Comparison of ENCODE assay signal across 10 cellular contexts in the genomic region with DNA sequence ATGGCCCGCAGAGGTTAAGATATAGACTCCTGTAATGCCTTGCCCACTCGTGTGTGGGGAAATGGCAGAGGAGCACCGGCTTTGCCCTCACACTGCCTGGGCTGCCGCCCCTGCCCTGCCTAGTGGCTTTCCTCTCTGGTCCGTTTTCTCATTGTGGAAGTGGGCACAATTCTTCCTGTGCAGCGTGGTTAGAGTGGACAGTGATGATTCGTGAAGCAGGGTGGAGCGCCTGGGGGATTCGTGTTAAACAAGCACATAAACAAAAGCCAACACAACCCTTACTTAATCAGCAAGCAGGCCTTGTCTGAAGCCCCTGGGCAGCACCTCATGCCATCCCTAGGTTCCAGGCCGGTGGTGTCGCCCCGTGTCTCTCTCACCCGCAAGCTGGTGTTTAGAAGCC.
DNase-seq lines count a peak whose midpoint lies in the region; ATAC-seq and TF ChIP-seq lines count a peak whose summit lies in the region.
"Had no signal": no experiment of that assay in that cellular context is flagged by ENCODE, and none has a peak within 500 bp of the region (broad histone marks: within the 10 kb centered on the region; RNA-seq: fewer than 3 reads in every experiment).

No MANE protein-coding gene starts in this region.

- CTCF ChIA-PET in Caco-2 (lab: Charles Lee) (no interaction called here), Panc1 (lab: Charles Lee) (no interaction called here)

- H3K4me2 ChIP-seq in skeletal muscle satellite cell (ENCODE audit: low read length): peak overlapping the region; percentile 0

- BruUV-seq in Caco-2 (replicated peaks; lab: Mats Ljungman, UMichigan) (no TSS peak), Panc1 (replicated peaks; lab: Mats Ljungman, UMichigan) (TSS peak; percentile 33)

- H3K4me1 ChIP-seq in Caco-2 (peaks cover 11% of the 10 kb centered on the region; the same call in 1 of the 2 replicates), Panc1 (ENCODE audit: control insufficient read depth, insufficient read depth, low read length) (peaks cover 62% of the 10 kb centered on the region), endodermal cell (ENCODE audit: control insufficient read depth, insufficient read depth, low read length) (peaks cover 3% of the 10 kb centered on the region), skeletal muscle satellite cell (ENCODE audit: control insufficient read depth, insufficient read depth, low read length) (peaks cover 76% of the 10 kb centered on the region)

- H3K4me3 Mint-ChIP-seq in Caco-2 (ENCODE audit: unreplicated experiment) (no peak overlapping the region), endodermal cell (no peak overlapping the region)

- H3K27ac ChIP-seq in Panc1 (ENCODE audit: low read length) (no peak overlapping the region; the same call in 1 of the 2 replicates), endodermal cell (ENCODE audit: low read depth, low read length) (no peak overlapping the region)

- H3K9me3 Mint-ChIP-seq in Caco-2 (ENCODE audit: unreplicated experiment) (no peaks in the 10 kb centered on the region), endodermal cell (no peaks in the 10 kb centered on the region)

- H3K9me3 ChIP-seq in Caco-2 (no peaks in the 10 kb centered on the region), Panc1 (ENCODE audit: control insufficient read depth, insufficient read depth, low read depth, low read length) (no peaks in the 10 kb centered on the region), endodermal cell (ENCODE audit: control insufficient read depth, low read length) (no peaks in the 10 kb centered on the region), skeletal muscle satellite cell (replicated peaks; ENCODE audit: low read length) (peaks cover 4% of the 10 kb centered on the region)

- TF ChIP-seq CTCF in Caco-2 (IDR thresholded peaks at IDR 0.05; ENCODE audit: insufficient read depth in 1 of 2, low read depth in 1 of 2, low read length in 1 of 2, severe bottlenecking in 1 of 2, unreplicated experiment in 1 of 2) (no peak), Panc1 (IDR thresholded peaks at IDR 0.05) (no peak), endodermal cell (conservative IDR thresholded peaks at IDR 0.05) (no peak)

- POLR2A ChIA-PET in Caco-2 (lab: Charles Lee) (interaction anchor here (0.7 kb wide), 1 partner anchor 8 kb away, joined by 10 read pairs; no protein-coding TSS in a partner anchor), Panc1 (lab: Charles Lee) (interaction anchor here (0.7 to 1.1 kb wide), 2 partner anchors 15 to 25 kb away, joined by 4 to 7 read pairs; no protein-coding TSS in a partner anchor)

- H3K27me3 Mint-ChIP-seq in Caco-2 (ENCODE audit: insufficient read depth, unreplicated experiment) (no peaks in the 10 kb centered on the region), endodermal cell (ENCODE audit: insufficient read depth) (no peaks in the 10 kb centered on the region)

- ATAC-seq in Panc1: no peak
- no peak for ATAC-seq in HG03439 (IDR thresholded peaks at IDR 0.05; ENCODE audit: unreplicated experiment)

- H3K27me3 ChIP-seq in Caco-2 (replicated peaks; ENCODE audit: control insufficient read depth, insufficient read depth, low read length) (no peaks in the 10 kb centered on the region), Panc1 (ENCODE audit: control insufficient read depth, insufficient read depth, low read length) (no peaks in the 10 kb centered on the region), endodermal cell (ENCODE audit: control insufficient read depth, insufficient read depth, low read length, poor library complexity, severe bottlenecking) (no peaks in the 10 kb centered on the region), skeletal muscle satellite cell (ENCODE audit: control insufficient read depth, insufficient read depth, low read length) (no peaks in the 10 kb centered on the region)

- peak overlapping the region; percentile 10 for H3K27ac Mint-ChIP-seq in Caco-2 (ENCODE audit: unreplicated experiment)
- peak overlapping the region; percentile 50 for H3K27ac Mint-ChIP-seq in endodermal cell

- H3K9ac ChIP-seq in endodermal cell (ENCODE audit: extremely low read depth, low read length, poor library complexity, severe bottlenecking) (no peak overlapping the region), skeletal muscle satellite cell (ENCODE audit: low read depth, low read length) (peak overlapping the region; percentile 64)

- intact Hi-C loops in Caco-2 (cut with micrococcal nuclease; ENCODE audit: unreplicated experiment) (no loop called here), Panc1 (cut with micrococcal nuclease; ENCODE audit: unreplicated experiment) (no loop called here)

- H3K4me3 ChIP-seq in Caco-2 (ENCODE audit: low read depth, low read length) (no peak overlapping the region), Panc1 (ENCODE audit: low read depth in 2 of 2, low read length in 2 of 2) (no peak overlapping the region), endodermal cell (ENCODE audit: low read length) (no peak overlapping the region), skeletal muscle satellite cell (ENCODE audit: low read length) (no peak overlapping the region)

- H3K36me3 Mint-ChIP-seq in Caco-2 (ENCODE audit: insufficient read depth, unreplicated experiment) (peaks cover 33% of the 10 kb centered on the region), endodermal cell (ENCODE audit: low read depth) (peaks cover 20% of the 10 kb centered on the region)

- 94 to 98% methylated on average over 10 to 13 of the region's 13 CpGs for WGBS in endodermal cell (ENCODE audit: insufficient coverage in 1 of 2, insufficient read length in 1 of 2), 2 experiments

- in situ Hi-C loops in Panc1 (cut with HindIII; ENCODE audit: low pct_unique_long_range_greater_than_20kb, low sequenced_read_pairs): no loop called here

- H3K4me1 Mint-ChIP-seq in Caco-2 (ENCODE audit: low read depth, unreplicated experiment) (peaks cover 17% of the 10 kb centered on the region), endodermal cell (peaks cover 9% of the 10 kb centered on the region)

- H3K36me3 ChIP-seq in Caco-2 (ENCODE audit: control insufficient read depth, insufficient read depth, low read length): no peaks in the 10 kb centered on the region; the same call in 1 of the 2 replicates
- H3K36me3 ChIP-seq in Panc1 (ENCODE audit: control insufficient read depth, insufficient read depth, low read length): no peaks in the 10 kb centered on the region
- H3K36me3 ChIP-seq in endodermal cell (ENCODE audit: control insufficient read depth, insufficient read depth, low read length): peaks cover 9% of the 10 kb centered on the region
- peaks cover 37% of the 10 kb centered on the region for H3K36me3 ChIP-seq in skeletal muscle satellite cell (ENCODE audit: insufficient read depth, low read length)

- DNase-seq in Caco-2 (no peak), Panc1 (ENCODE audit: low read depth, low spot score) (no peak), endodermal cell (no peak), NOMO-1 (lab: John Stamatoyannopoulos, UW; ENCODE audit: unreplicated experiment in 2 of 2) (no peak), COR-L47 (lab: John Stamatoyannopoulos, UW) (no peak), NCI-H748 treated with DMSO at 0.1 percent for 48 hours (lab: John Stamatoyannopoulos, UW) (no peak)
- DNase-seq: activated CD8-positive, alpha-beta memory T cell treated with anti-CD3 and anti-CD28 coated beads, Interleukin-2, amount 50 U/mL, for 48 hours; NCI-H510A treated with DMSO at 0.1 percent for 48 hours had no signal
